ENCODE assay signal across 22 cellular contexts in genomic region chr4:52987401-52988056, GRCh38.
"Had no signal": no experiment of that assay in that cellular context is flagged by ENCODE, and none has a peak within 500 bp of the region (broad histone marks: within the 10 kb centered on the region; RNA-seq: fewer than 3 reads in every experiment).

No MANE protein-coding gene starts in this region.

- H3K4me3 ChIP-seq: body of pancreas, heart right ventricle, pancreas, smooth muscle cell, thoracic aorta, upper lobe of right lung had no signal

- H3K27me3 ChIP-seq: body of pancreas, heart right ventricle, pancreas, upper lobe of right lung had no signal

- H3K36me3 ChIP-seq: heart right ventricle, pancreas, thoracic aorta, upper lobe of right lung had no signal

- ATAC-seq: body of pancreas; esophagus mucosa; heart right ventricle; naive thymus-derived CD4-positive, alpha-beta T cell; pancreas; sciatic nerve; stimulated activated effector memory CD8-positive, alpha-beta T cell treated with anti-CD3 and anti-CD28 coated beads, Interleukin-12 subunit alpha, Interleukin-12 subunit beta, amount 100 ng/mL, for 72 hours; upper lobe of right lung had no signal

- H3K27ac ChIP-seq: body of pancreas, heart right ventricle, pancreas, thoracic aorta, upper lobe of right lung, VCaP had no signal

- H3K9me3 ChIP-seq: body of pancreas, heart right ventricle, pancreas, thoracic aorta, upper lobe of right lung had no signal

- DNase-seq: activated CD4-positive, alpha-beta T cell treated with anti-CD3 and anti-CD28 coated beads, Interleukin-2, amount 50 U/mL, for 1 hour; activated CD4-positive, CD25-positive, alpha-beta regulatory T cell treated with anti-CD3 and anti-CD28 coated beads, Interleukin-2, amount 50 U/mL, for 72 hours; activated CD8-positive, alpha-beta memory T cell treated with anti-CD3 and anti-CD28 coated beads, Interleukin-2, amount 50 U/mL, for 4 hours; activated effector memory CD4-positive, alpha-beta T cell treated with anti-CD3 and anti-CD28 coated beads, Interleukin-2, amount 50 U/mL, for 16 hours; activated naive CD4-positive, alpha-beta T cell treated with anti-CD3 and anti-CD28 coated beads, Interleukin-2, amount 50 U/mL, for 16 hours; activated T-cell treated with anti-CD3 and anti-CD28 coated beads, Interleukin-2, amount 50 U/mL, for 48 hours; body of pancreas; effector CD4-positive, alpha-beta T cell; heart right ventricle; kidney glomerular epithelial cell; naive thymus-derived CD4-positive, alpha-beta T cell; pancreas; stimulated activated CD4-positive, alpha-beta T cell treated with anti-CD3 and anti-CD28 coated beads, Interleukin-4, amount 100 ng/mL, for 24 hours; SW 1271; T-helper 2 cell; upper lobe of right lung had no signal

- FAIRE-seq: pancreas had no signal
